Comparison of ENCODE assay signal across 39 cellular contexts in genomic region chr1:204142032-204142974, GRCh38. TPM values are rescaled to one million over a fixed set of nuclear protein-coding genes. Genes with fewer than 3 reads are reported as not detected.
A peak's percentile ranks its signal among the peaks of the same experiment; 100 is the strongest.
DNase-seq lines count a peak whose midpoint lies in the region; ATAC-seq and TF ChIP-seq lines count a peak whose summit lies in the region.
"Had no signal": no experiment of that assay in that cellular context is flagged by ENCODE, and none has a peak within 500 bp of the region (broad histone marks: within the 10 kb centered on the region; RNA-seq: fewer than 3 reads in every experiment).

No MANE protein-coding gene starts in this region.

- no peaks in the 10 kb centered on the region for H3K4me1 Mint-ChIP-seq in activated T-helper 17 cell treated with anti-CD3 and anti-CD28 coated beads, Interleukin-2, amount 50 U/mL, for 72 hours
- no peaks in the 10 kb centered on the region for H3K4me1 Mint-ChIP-seq in natural killer cell treated with Interleukin-12 subunit alpha and Interleukin-12 subunit beta and Interleukin-15 and Interleukin-18, amount 100 ng/mL, for 72 hours (ENCODE audit: low read depth in 2 of 2)
- H3K4me1 Mint-ChIP-seq: activated naive CD4-positive, alpha-beta T cell treated with anti-CD3 and anti-CD28 coated beads, Interleukin-2, amount 50 U/mL, for 24 hours; immature natural killer cell; nephron; stimulated activated naive B cell treated with anti-CD40 and anti-IgM and Interleukin-4, amounts not matched to agents 10 μg/mL and 1 μg/mL and 100 μg/mL, for 72 hours had no signal

- peak; percentile 31 for ATAC-seq in activated T-helper 17 cell treated with anti-CD3 and anti-CD28 coated beads, Interleukin-2, amount 50 U/mL, for 72 hours (replicated peaks)
- peak; percentile 5 to 62 (median 52) for ATAC-seq in right lobe of liver
- ATAC-seq in natural killer cell treated with Interleukin-12 subunit alpha and Interleukin-12 subunit beta and Interleukin-15 and Interleukin-18, amount 100 ng/mL, for 72 hours, result no peak
- ATAC-seq: activated CD4-positive, CD25-positive, alpha-beta regulatory T cell treated with anti-CD3 and anti-CD28 coated beads, Interleukin-2, amount 50 U/mL, for 24 hours; left cardiac atrium; mucosa of descending colon; PC-3; stimulated activated naive B cell treated with anti-CD40 and anti-IgM and Interleukin-4, amounts not matched to agents 10 μg/mL and 1 μg/mL and 100 μg/mL, for 72 hours had no signal

- peaks cover 0 to 46% (median 19%) of the 10 kb centered on the region in 4 donors for H3K36me3 ChIP-seq in right lobe of liver
- H3K36me3 ChIP-seq: HAP-1 had no signal

- peak; percentile 51 for DNase-seq in DMS53 (lab: John Stamatoyannopoulos, UW)
- DNase-seq in DMS53 treated with DMSO at 0.1 percent for 48 hours (lab: John Stamatoyannopoulos, UW; ENCODE audit: unreplicated experiment), result no peak
- DNase-seq in right lobe of liver, result peak in 2 of 3 donors; percentile 73 to 77
- DNase-seq in natural killer cell treated with Interleukin-12 subunit alpha and Interleukin-12 subunit beta and Interleukin-15 and Interleukin-18, amount 100 ng/mL, for 72 hours (ENCODE audit: low spot score), result no peak
- DNase-seq in SKM-1 (lab: John Stamatoyannopoulos, UW; ENCODE audit: unreplicated experiment), result no peak
- DNase-seq: activated CD4-positive, alpha-beta memory T cell treated with anti-CD3 and anti-CD28 coated beads for 36 hours; activated CD8-positive, alpha-beta memory T cell treated with anti-CD3 and anti-CD28 coated beads, Interleukin-2, amount 50 U/mL, for 48 hours; anterior cingulate cortex; Caco-2; DMS79; effector CD8-positive, alpha-beta T cell; erythroblast; GDM1; immature natural killer cell; Karpas-422; left cardiac atrium; mammary epithelial cell; mucosa of descending colon; NCI-H1417 treated with DMSO at 0.1 percent for 48 hours; NCI-H2029 treated with DMSO at 0.1 percent for 48 hours; NCI-H526; NK-92 treated with Interleukin-12 subunit alpha and Interleukin-12 subunit beta, amount 100 ng/mL, for 24 hours; PC-3; stimulated activated naive B cell treated with anti-CD40 and anti-IgM and Interleukin-4, amounts not matched to agents 10 μg/mL and 1 μg/mL and 100 μg/mL, for 72 hours; upper lobe of left lung had no signal

- no peaks in the 10 kb centered on the region for H3K27me3 ChIP-seq in right lobe of liver
- H3K27me3 ChIP-seq: suprapubic skin, upper lobe of left lung had no signal

- no peak overlapping the region for H3K4me3 Mint-ChIP-seq in activated T-helper 17 cell treated with anti-CD3 and anti-CD28 coated beads, Interleukin-2, amount 50 U/mL, for 72 hours
- H3K4me3 Mint-ChIP-seq in natural killer cell treated with Interleukin-12 subunit alpha and Interleukin-12 subunit beta and Interleukin-15 and Interleukin-18, amount 100 ng/mL, for 72 hours, result no peak overlapping the region
- H3K4me3 Mint-ChIP-seq: activated CD4-positive, alpha-beta memory T cell treated with anti-CD3 and anti-CD28 coated beads for 36 hours; activated naive CD4-positive, alpha-beta T cell treated with anti-CD3 and anti-CD28 coated beads, Interleukin-2, amount 50 U/mL, for 24 hours; immature natural killer cell; nephron; stimulated activated naive B cell treated with anti-CD40 and anti-IgM and Interleukin-4, amounts not matched to agents 10 μg/mL and 1 μg/mL and 100 μg/mL, for 72 hours; T-helper 1 cell treated with Interleukin-12 subunit alpha and Interleukin-12 subunit beta and Interleukin-4 antibody, amounts not matched to agents 30 μg/mL and 1 μg/mL, for 36 hours had no signal

- no peak overlapping the region for H3K27ac Mint-ChIP-seq in activated T-helper 17 cell treated with anti-CD3 and anti-CD28 coated beads, Interleukin-2, amount 50 U/mL, for 72 hours
- H3K27ac Mint-ChIP-seq in natural killer cell treated with Interleukin-12 subunit alpha and Interleukin-12 subunit beta and Interleukin-15 and Interleukin-18, amount 100 ng/mL, for 72 hours, result no peak overlapping the region
- H3K27ac Mint-ChIP-seq: activated CD4-positive, alpha-beta memory T cell treated with anti-CD3 and anti-CD28 coated beads for 36 hours; activated naive CD4-positive, alpha-beta T cell treated with anti-CD3 and anti-CD28 coated beads, Interleukin-2, amount 50 U/mL, for 24 hours; activated T-helper 2 cell treated with anti-CD3 and anti-CD28 coated beads, Interferon-gamma antibody, Interleukin-2, Interleukin-4, amounts not matched to agents 10 μg/mL and 5 μg/mL and 100 μg/mL, durations not matched to agents 14 hours and 24 hours and 36 hours; immature natural killer cell; nephron; stimulated activated naive B cell treated with anti-CD40 and anti-IgM and Interleukin-4, amounts not matched to agents 10 μg/mL and 1 μg/mL and 100 μg/mL, for 72 hours; T-helper 1 cell treated with Interleukin-12 subunit alpha and Interleukin-12 subunit beta and Interleukin-4 antibody, amounts not matched to agents 30 μg/mL and 1 μg/mL, for 36 hours had no signal

- 13% methylated on average over 2 of the region's 5 CpGs for WGBS in right lobe of liver (ENCODE audit: insufficient coverage, low coverage, low lambda C conversion rate, missing lambda C conversion rate)

- H3K36me3 Mint-ChIP-seq in activated T-helper 17 cell treated with anti-CD3 and anti-CD28 coated beads, Interleukin-2, amount 50 U/mL, for 72 hours (ENCODE audit: low read depth), result no peaks in the 10 kb centered on the region
- H3K36me3 Mint-ChIP-seq in natural killer cell treated with Interleukin-12 subunit alpha and Interleukin-12 subunit beta and Interleukin-15 and Interleukin-18, amount 100 ng/mL, for 72 hours, result no peaks in the 10 kb centered on the region

- H3K9me3 Mint-ChIP-seq in activated T-helper 17 cell treated with anti-CD3 and anti-CD28 coated beads, Interleukin-2, amount 50 U/mL, for 72 hours, result no peaks in the 10 kb centered on the region
- H3K9me3 Mint-ChIP-seq in natural killer cell treated with Interleukin-12 subunit alpha and Interleukin-12 subunit beta and Interleukin-15 and Interleukin-18, amount 100 ng/mL, for 72 hours, result no peaks in the 10 kb centered on the region
- H3K9me3 Mint-ChIP-seq: activated CD4-positive, alpha-beta memory T cell treated with anti-CD3 and anti-CD28 coated beads for 36 hours; activated naive CD4-positive, alpha-beta T cell treated with anti-CD3 and anti-CD28 coated beads, Interleukin-2, amount 50 U/mL, for 24 hours; activated T-helper 2 cell treated with anti-CD3 and anti-CD28 coated beads, Interferon-gamma antibody, Interleukin-2, Interleukin-4, amounts not matched to agents 10 μg/mL and 5 μg/mL and 100 μg/mL, durations not matched to agents 14 hours and 24 hours and 36 hours; immature natural killer cell; nephron; stimulated activated naive B cell treated with anti-CD40 and anti-IgM and Interleukin-4, amounts not matched to agents 10 μg/mL and 1 μg/mL and 100 μg/mL, for 72 hours; T-helper 1 cell treated with Interleukin-12 subunit alpha and Interleukin-12 subunit beta and Interleukin-4 antibody, amounts not matched to agents 30 μg/mL and 1 μg/mL, for 36 hours had no signal

- H3K27ac ChIP-seq in right lobe of liver, result peak overlapping the region in 2 of 3 donors; percentile 73 to 76
- H3K27ac ChIP-seq: 22Rv1, C4-2B, coronary artery, SK-N-MC, suprapubic skin, upper lobe of left lung had no signal

- H3K27me3 Mint-ChIP-seq in activated T-helper 17 cell treated with anti-CD3 and anti-CD28 coated beads, Interleukin-2, amount 50 U/mL, for 72 hours, result no peaks in the 10 kb centered on the region
- H3K27me3 Mint-ChIP-seq in natural killer cell treated with Interleukin-12 subunit alpha and Interleukin-12 subunit beta and Interleukin-15 and Interleukin-18, amount 100 ng/mL, for 72 hours, result peaks cover 5 to 7% of the 10 kb centered on the region in 2 donors
- H3K27me3 Mint-ChIP-seq: activated CD4-positive, alpha-beta memory T cell treated with anti-CD3 and anti-CD28 coated beads for 36 hours; activated naive CD4-positive, alpha-beta T cell treated with anti-CD3 and anti-CD28 coated beads, Interleukin-2, amount 50 U/mL, for 24 hours had no signal

- H3K4me1 ChIP-seq in right lobe of liver, result peaks cover 0 to 84% (median 28%) of the 10 kb centered on the region in 4 donors
- H3K4me1 ChIP-seq: HAP-1, suprapubic skin, upper lobe of left lung had no signal

- intact Hi-C loops in right lobe of liver (cut with DNase I), result no loop called here

- TF ChIP-seq POLR2A in right lobe of liver (IDR thresholded peaks at IDR 0.05), result no peak

- TF ChIP-seq CTCF in right lobe of liver (IDR thresholded peaks at IDR 0.05), result no peak

- H3K9me3 ChIP-seq in right lobe of liver, result no peaks in the 10 kb centered on the region
- H3K9me3 ChIP-seq: Caco-2, HAP-1, mucosa of descending colon, suprapubic skin, upper lobe of left lung had no signal

- peak overlapping the region in 2 of 3 donors; percentile 28 to 33 for H3K4me3 ChIP-seq in right lobe of liver
- H3K4me3 ChIP-seq: coronary artery, HAP-1, mucosa of descending colon, SK-N-MC, suprapubic skin, upper lobe of left lung had no signal

RNA-seq across cellular contexts. Expression of gene ETNK2, which starts 9.5 kb away (rescaled TPM):
- total RNA-seq in activated T-helper 17 cell treated with anti-CD3 and anti-CD28 coated beads, Interleukin-2, amount 50 U/mL, for 72 hours, result under 1 TPM; 0.35 to 0.42 TPM
- total RNA-seq in right lobe of liver, result 100 to 1,000 TPM in 3 of 6 experiments, 10 to 100 TPM in 3; 30.9 to 231 (median 98.9) TPM
- total RNA-seq in natural killer cell treated with Interleukin-12 subunit alpha and Interleukin-12 subunit beta and Interleukin-15 and Interleukin-18, amount 100 ng/mL, for 72 hours, result under 1 TPM; 0.50 to 0.67 TPM

RNA-seq across cellular contexts. Expression of gene REN, which starts 23.8 kb away (rescaled TPM):
- not detected for total RNA-seq in activated T-helper 17 cell treated with anti-CD3 and anti-CD28 coated beads, Interleukin-2, amount 50 U/mL, for 72 hours
- under 1 TPM in 5 of 6 experiments, not detected in 1; 0.25 to 0.44 (median 0.27) TPM for total RNA-seq in right lobe of liver
- not detected for total RNA-seq in natural killer cell treated with Interleukin-12 subunit alpha and Interleukin-12 subunit beta and Interleukin-15 and Interleukin-18, amount 100 ng/mL, for 72 hours
- total RNA-seq: activated CD4-positive, alpha-beta memory T cell treated with anti-CD3 and anti-CD28 coated beads for 36 hours; activated T-helper 2 cell treated with anti-CD3 and anti-CD28 coated beads, Interferon-gamma antibody, Interleukin-2, Interleukin-4, amounts not matched to agents 10 μg/mL and 5 μg/mL and 100 μg/mL, durations not matched to agents 14 hours and 24 hours and 36 hours; Caco-2; left cardiac atrium; mammary epithelial cell; osteocyte had no signal

RNA-seq across cellular contexts. Expression of gene KISS1, which starts 54.0 kb away (rescaled TPM):
- total RNA-seq in activated T-helper 17 cell treated with anti-CD3 and anti-CD28 coated beads, Interleukin-2, amount 50 U/mL, for 72 hours, result not detected
- total RNA-seq in right lobe of liver, result 1 to 10 TPM in 1 of 6 experiments, under 1 TPM in 2, not detected in 3; 0.51 to 1.1 (median 0.72) TPM
- not detected for total RNA-seq in natural killer cell treated with Interleukin-12 subunit alpha and Interleukin-12 subunit beta and Interleukin-15 and Interleukin-18, amount 100 ng/mL, for 72 hours
- total RNA-seq: activated CD4-positive, alpha-beta memory T cell treated with anti-CD3 and anti-CD28 coated beads for 36 hours; activated T-helper 2 cell treated with anti-CD3 and anti-CD28 coated beads, Interferon-gamma antibody, Interleukin-2, Interleukin-4, amounts not matched to agents 10 μg/mL and 5 μg/mL and 100 μg/mL, durations not matched to agents 14 hours and 24 hours and 36 hours; glomerular endothelial cell; left cardiac atrium; mammary epithelial cell; osteocyte; suprapubic skin had no signal

Comparison
In these comparisons a context has a peak if more than half of its experiments do, and no peak if none do; other contexts are left out.
1. DNase-seq: peak in DMS53 (single experiment) and right lobe of liver (2 of 3); none in DMS53 treated with DMSO at 0.1 percent for 48 hours (single experiment), natural killer cell treated with Interleukin-12 subunit alpha and Interleukin-12 subunit beta and Interleukin-15 and Interleukin-18, amount 100 ng/mL, for 72 hours (single experiment) and SKM-1 (single experiment).
2. ATAC-seq: peak in activated T-helper 17 cell treated with anti-CD3 and anti-CD28 coated beads, Interleukin-2, amount 50 U/mL, for 72 hours (single experiment) and right lobe of liver (4 of 4); none in natural killer cell treated with Interleukin-12 subunit alpha and Interleukin-12 subunit beta and Interleukin-15 and Interleukin-18, amount 100 ng/mL, for 72 hours (0 of 2).
3. RNA of gene ETNK2, which starts 9.5 kb away (total RNA-seq): 30.9 to 231 TPM in right lobe of liver; 0.50 to 0.67 TPM in natural killer cell treated with Interleukin-12 subunit alpha and Interleukin-12 subunit beta and Interleukin-15 and Interleukin-18, amount 100 ng/mL, for 72 hours and 0.35 to 0.42 TPM in activated T-helper 17 cell treated with anti-CD3 and anti-CD28 coated beads, Interleukin-2, amount 50 U/mL, for 72 hours; every median in the first group is over 10 times any median in the second.